Comparison of ENCODE assay signal across 22 cellular contexts in the genomic region with DNA sequence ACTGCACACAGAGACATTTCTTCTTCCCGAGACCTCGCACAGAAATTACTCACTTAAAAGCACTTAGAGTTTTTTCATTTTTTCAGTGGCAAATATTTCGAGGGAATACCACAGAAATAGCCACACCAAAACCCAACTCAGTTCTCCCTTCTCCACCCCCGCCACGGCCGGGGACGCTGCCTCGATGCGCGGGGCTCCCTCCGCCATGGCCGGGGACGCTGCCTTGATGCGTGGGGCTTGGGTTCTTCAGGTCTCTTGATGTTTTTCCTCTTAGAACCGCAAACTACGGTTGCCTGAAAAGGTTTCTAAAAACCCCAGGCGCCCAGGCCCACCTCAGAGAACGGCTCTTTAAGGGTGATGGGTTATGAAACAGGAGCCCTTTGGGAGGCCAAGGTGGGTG.
"Had no signal": no experiment of that assay in that cellular context is flagged by ENCODE, and none has a peak within 500 bp of the region (broad histone marks: within the 10 kb centered on the region; RNA-seq: fewer than 3 reads in every experiment).

No MANE protein-coding gene starts in this region.

- H3K9ac ChIP-seq: parathyroid adenoma had no signal

- H3K9me3 ChIP-seq: adrenal gland, upper lobe of left lung had no signal

- DNase-seq: activated CD4-positive, alpha-beta T cell treated with anti-CD3 and anti-CD28 coated beads for 48 hours; activated CD4-positive, CD25-positive, alpha-beta regulatory T cell; activated CD8-positive, alpha-beta T cell treated with anti-CD3 and anti-CD28 coated beads, Interleukin-2, amount 10 ng/mL, durations not matched to agents 7 days and 5 days; activated effector memory CD4-positive, alpha-beta T cell treated with anti-CD3 and anti-CD28 coated beads, Interleukin-2, amount 50 U/mL, for 16 hours; activated T-cell treated with anti-CD3 and anti-CD28 coated beads, Interleukin-2, amount 50 U/mL, for 4 hours; dermis blood vessel endothelial cell; foreskin melanocyte; hypothalamus; islet precursor cell; midbrain; stimulated activated CD4-positive, alpha-beta T cell treated with anti-CD3 and anti-CD28 coated beads, Interleukin-12 subunit alpha, Interleukin-12 subunit beta, amount 100 ng/mL, for 4 hours; stimulated activated CD4-positive, alpha-beta T cell treated with anti-CD3 and anti-CD28 coated beads, Interleukin-1b, Interleukin-23, amount 100 ng/mL, for 48 hours; stimulated activated CD8-positive, alpha-beta memory T cell treated with anti-CD3 and anti-CD28 coated beads, Interleukin-4, amount 100 ng/mL, for 48 hours; stimulated activated naive CD8-positive, alpha-beta T cell treated with anti-CD3 and anti-CD28 coated beads, Interleukin-15, Interleukin-2, amounts not matched to agents 100 U/mL and 50 U/mL, for 24 hours; T-helper 1 cell; T1000 had no signal

- H3K4me3 Mint-ChIP-seq: activated CD8-positive, alpha-beta T cell treated with anti-CD3 and anti-CD28 coated beads, Interleukin-2, amount 10 ng/mL, durations not matched to agents 7 days and 5 days; activated T-cell treated with anti-CD3 and anti-CD28 coated beads, Interleukin-2, amount 50 U/mL, for 4 hours; neural crest cell had no signal

- H3K9me3 Mint-ChIP-seq: activated naive CD4-positive, alpha-beta T cell treated with anti-CD3 and anti-CD28 coated beads, Interleukin-2, amount 50 U/mL, for 72 hours; activated T-cell treated with anti-CD3 and anti-CD28 coated beads, Interleukin-2, amount 50 U/mL, for 4 hours; neural crest cell had no signal

- H3K4me1 ChIP-seq: parathyroid adenoma had no signal

- H2AFZ ChIP-seq: parathyroid adenoma had no signal

- H3K27ac Mint-ChIP-seq: activated CD8-positive, alpha-beta T cell treated with anti-CD3 and anti-CD28 coated beads, Interleukin-2, amount 10 ng/mL, durations not matched to agents 7 days and 5 days; activated naive CD4-positive, alpha-beta T cell treated with anti-CD3 and anti-CD28 coated beads, Interleukin-2, amount 50 U/mL, for 72 hours had no signal

- H3K27ac ChIP-seq: adrenal gland, parathyroid adenoma had no signal

- H3K36me3 ChIP-seq: adrenal gland had no signal

- H3K27me3 ChIP-seq: adrenal gland, upper lobe of left lung had no signal

- H3K4me3 ChIP-seq: adrenal gland, upper lobe of left lung had no signal

- ATAC-seq: activated CD8-positive, alpha-beta T cell treated with anti-CD3 and anti-CD28 coated beads, Interleukin-2, amount 10 ng/mL, durations not matched to agents 7 days and 5 days; activated naive CD4-positive, alpha-beta T cell treated with anti-CD3 and anti-CD28 coated beads, Interleukin-2, amount 50 U/mL, for 72 hours; activated T-cell treated with anti-CD3 and anti-CD28 coated beads, Interleukin-2, amount 50 U/mL, for 4 hours; SK-N-SH treated with all-trans-retinoic acid at 6 μM for 48 hours; stimulated activated naive CD8-positive, alpha-beta T cell treated with anti-CD3 and anti-CD28 coated beads, Interleukin-15, Interleukin-2, amounts not matched to agents 100 U/mL and 50 U/mL, for 24 hours had no signal
